ENCODE assay signal across 8 cellular contexts in the genomic region with DNA sequence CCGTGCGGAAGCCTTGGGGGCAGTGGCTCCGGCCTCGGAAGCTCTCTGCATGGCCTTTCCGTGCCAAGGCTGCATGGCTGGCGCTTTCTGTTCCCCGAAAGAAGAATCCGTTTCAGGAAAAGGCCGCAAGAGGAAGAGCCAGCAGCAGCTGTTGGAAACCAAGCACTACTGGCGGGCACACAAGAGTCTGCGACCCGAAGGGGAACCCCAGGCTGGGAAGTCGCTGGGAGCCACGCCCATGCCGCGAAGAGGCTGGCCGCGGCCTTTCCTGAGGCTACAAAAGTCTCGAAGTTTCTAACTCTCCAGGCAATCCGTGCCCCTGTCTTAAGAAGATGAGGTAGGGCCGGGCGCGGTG. TPM values are rescaled to one million over a fixed set of nuclear protein-coding genes. Genes with fewer than 3 reads are reported as not detected.
DNase-seq lines count a peak whose midpoint lies in the region; ATAC-seq and TF ChIP-seq lines count a peak whose summit lies in the region.

Gene CGAS, minus strand, starts transcription at position 191 of the 355 bp plus-strand sequence. Its CDS starts 116 bp downstream, at position 75.

- peak within 1 kb of the TSS; percentile 72 for H3K4me2 ChIP-seq in parathyroid adenoma (ENCODE audit: low read length)

- H3K36me3 Mint-ChIP-seq in type B pancreatic cell, result no peaks in the 10 kb centered on the region

- H3K9me3 Mint-ChIP-seq in type B pancreatic cell, result no peaks in the 10 kb centered on the region

- H3K9me3 ChIP-seq in parathyroid adenoma (ENCODE audit: control insufficient read depth, low read length), result no peaks in the 10 kb centered on the region

- DNase-seq in NCI-H146 (lab: John Stamatoyannopoulos, UW) (peak; percentile 23), NCI-H146 treated with DMSO at 0.1 percent for 48 hours (lab: John Stamatoyannopoulos, UW; ENCODE audit: unreplicated experiment) (no peak), RKO (ENCODE audit: low spot score) (peak; percentile 92), glomerular visceral epithelial cell (ENCODE audit: extremely low spot score) (peak; percentile 86), type B pancreatic cell (ENCODE audit: extremely low spot score, unreplicated experiment) (no peak)
- DNase-seq in activated naive CD4-positive, alpha-beta T cell treated with Interleukin-2 at 50 U/mL for 16 hours, result peak; percentile 83

- peak; percentile 81 for ATAC-seq in HG03039 (IDR thresholded peaks at IDR 0.05; ENCODE audit: unreplicated experiment)

- H3K4me1 Mint-ChIP-seq in type B pancreatic cell (ENCODE audit: unreplicated experiment), result no peaks in the 10 kb centered on the region

- no peaks in the 10 kb centered on the region for H3K79me2 ChIP-seq in parathyroid adenoma

- no peaks in the 10 kb centered on the region for H3K36me3 ChIP-seq in parathyroid adenoma (ENCODE audit: control insufficient read depth, insufficient read depth, low read length)

- H3K27me3 Mint-ChIP-seq in type B pancreatic cell, result peaks cover 19% of the 10 kb centered on the region

- H3K27ac Mint-ChIP-seq in type B pancreatic cell, result no peak within 1 kb of the TSS

- H3K4me3 Mint-ChIP-seq in type B pancreatic cell, result peak within 1 kb of the TSS; percentile 65

- peak within 1 kb of the TSS; percentile 60 for H3K4me3 ChIP-seq in parathyroid adenoma (ENCODE audit: low read depth, low read length)

- H3K9ac ChIP-seq in parathyroid adenoma, result peak within 1 kb of the TSS; percentile 3

- no peak for TF ChIP-seq CTCF in parathyroid adenoma (IDR thresholded peaks at IDR 0.05)
- TF ChIP-seq CTCF in type B pancreatic cell (conservative IDR thresholded peaks at IDR 0.05), result no peak

- no peaks in the 10 kb centered on the region for H3K27me3 ChIP-seq in parathyroid adenoma (ENCODE audit: control insufficient read depth, insufficient read depth, low read length)

- peak within 1 kb of the TSS; percentile 91 for H2AFZ ChIP-seq in parathyroid adenoma

- H3K27ac ChIP-seq in parathyroid adenoma, result peak within 1 kb of the TSS; percentile 50

- no peaks in the 10 kb centered on the region for H3K4me1 ChIP-seq in parathyroid adenoma

RNA-seq across cellular contexts. Expression of gene CGAS, which starts in this region (rescaled TPM):
- 0.12 TPM in 2 replicates for total RNA-seq in type B pancreatic cell (ENCODE audit: low replicate concordance)

Comparison
In these comparisons a context has a peak if more than half of its experiments do, and no peak if none do; other contexts are left out.
1. DNase-seq: peak in NCI-H146 (single experiment), RKO (single experiment), activated naive CD4-positive, alpha-beta T cell treated with Interleukin-2 at 50 U/mL for 16 hours (single experiment) and glomerular visceral epithelial cell (single experiment); none in NCI-H146 treated with DMSO at 0.1 percent for 48 hours (single experiment) and type B pancreatic cell (single experiment).